ENCODE assay signal across 8 cellular contexts in the genomic region with DNA sequence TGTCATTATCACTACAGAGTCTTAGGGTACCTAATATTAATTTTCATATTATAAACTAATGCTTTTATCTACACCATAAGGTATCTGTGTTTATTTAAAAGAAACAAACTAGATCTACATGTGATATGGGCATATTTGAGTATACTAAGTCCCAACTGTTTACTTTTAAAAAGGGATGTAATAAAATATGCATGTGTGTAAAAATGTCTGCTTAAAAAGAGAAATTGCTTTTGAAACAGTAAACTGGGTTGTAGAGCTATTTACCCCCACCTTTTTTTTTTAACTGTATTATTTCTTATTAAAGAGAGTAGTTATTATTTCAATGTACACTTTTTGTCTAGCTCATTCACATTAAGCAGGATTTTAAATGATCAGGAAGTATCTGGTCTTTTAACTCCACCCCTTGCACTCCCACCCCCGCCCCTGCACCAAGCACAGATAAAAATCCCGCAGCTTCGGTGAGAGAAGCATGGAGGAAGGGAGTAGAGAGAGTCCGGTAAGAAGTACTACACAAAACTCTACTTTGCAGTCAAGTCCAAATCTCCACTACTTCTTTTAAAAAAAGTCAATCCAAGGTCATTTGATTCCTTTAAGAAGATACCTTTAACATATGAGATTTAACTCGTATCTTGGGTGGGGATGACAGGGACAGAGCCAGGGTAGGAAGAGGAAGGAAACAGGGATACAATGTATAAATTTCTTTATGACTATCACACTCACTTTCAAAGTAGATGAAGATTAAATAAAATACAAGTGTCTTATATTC.
DNase-seq lines count a peak whose midpoint lies in the region; ATAC-seq and TF ChIP-seq lines count a peak whose summit lies in the region.

No MANE protein-coding gene starts in this region.

- H3K79me2 ChIP-seq in MM.1S (ENCODE audit: low read length), result peaks cover 94% of the 10 kb centered on the region

- 1% methylated on average over 5 of the region's 5 CpGs for WGBS in aorta, 2 donors

- intact Hi-C loops in naive thymus-derived CD4-positive, alpha-beta T cell (cut with micrococcal nuclease), result loop anchor here (5.0 to 10.0 kb wide), 6 partner anchors 77 to 1363 kb away; a partner anchor contains a TSS
- intact Hi-C loops in aorta (cut with DNase I), result loop anchor here (5.0 to 10.0 kb wide), 3 partner anchors 50 to 202 kb away; a partner anchor contains a TSS

- CTCF ChIA-PET in naive thymus-derived CD4-positive, alpha-beta T cell (lab: Charles Lee), result interaction anchor here (0.6 to 1.0 kb wide), 2 partner anchors 9 to 193 kb away, joined by 3 to 5 read pairs; no protein-coding TSS in a partner anchor

- H3K4me2 ChIP-seq in MM.1S (ENCODE audit: low read depth, low read length), result peak overlapping the region; percentile 56

- H3K27me3 Mint-ChIP-seq in naive thymus-derived CD4-positive, alpha-beta T cell, result no peaks in the 10 kb centered on the region

- no peaks in the 10 kb centered on the region for H3K9me3 Mint-ChIP-seq in naive thymus-derived CD4-positive, alpha-beta T cell

- TF ChIP-seq CTCF in MM.1S (IDR thresholded peaks at IDR 0.05; ENCODE audit: low read length), result no peak
- TF ChIP-seq CTCF in WERI-Rb-1 (IDR thresholded peaks at IDR 0.05; ENCODE audit: low read depth, low read length), result no peak
- no peak for TF ChIP-seq CTCF in epithelial cell of esophagus (IDR thresholded peaks at IDR 0.05; ENCODE audit: insufficient read depth, low read depth, low read length, missing control alignments)

- peaks cover 28% of the 10 kb centered on the region for H3K4me1 ChIP-seq in MM.1S (ENCODE audit: low read length)
- peaks cover 27 to 36% of the 10 kb centered on the region in 2 donors for H3K4me1 ChIP-seq in naive thymus-derived CD4-positive, alpha-beta T cell (ENCODE audit: control insufficient read depth in 2 of 2, insufficient read depth in 2 of 2, low read length in 2 of 2)
- H3K4me1 ChIP-seq in aorta (ENCODE audit: control insufficient read depth in 1 of 2, insufficient read depth in 2 of 2, low read length in 2 of 2), result peaks cover 1 to 2% of the 10 kb centered on the region in 2 donors

- no peaks in the 10 kb centered on the region for H3K27me3 ChIP-seq in MM.1S (replicated peaks; ENCODE audit: insufficient read depth, low read length)
- H3K27me3 ChIP-seq in WERI-Rb-1 (ENCODE audit: insufficient read depth, low read depth, severe bottlenecking), result no peaks in the 10 kb centered on the region
- no peaks in the 10 kb centered on the region for H3K27me3 ChIP-seq in naive thymus-derived CD4-positive, alpha-beta T cell (ENCODE audit: control insufficient read depth in 2 of 2, insufficient read depth in 2 of 2, low read length in 2 of 2)
- no peaks in the 10 kb centered on the region for H3K27me3 ChIP-seq in aorta (ENCODE audit: control insufficient read depth in 1 of 2, insufficient read depth in 2 of 2, low read length in 1 of 2)

- peak; percentile 27 for DNase-seq in NCI-H2171 treated with DMSO at 0.1 percent for 48 hours (lab: John Stamatoyannopoulos, UW)
- no peak for DNase-seq in NCI-H2171 (lab: John Stamatoyannopoulos, UW)
- peak; percentile 51 for DNase-seq in MM.1S
- peak; percentile 48 for DNase-seq in WERI-Rb-1
- peak; percentile 68 for DNase-seq in epithelial cell of esophagus (ENCODE audit: low read depth)
- DNase-seq in naive thymus-derived CD4-positive, alpha-beta T cell, result peak in 2 of 9 donors; percentile 25 to 40
- no peak for DNase-seq in aorta

- peak overlapping the region; percentile 78 to 98 (median 92) for H3K27ac Mint-ChIP-seq in naive thymus-derived CD4-positive, alpha-beta T cell

- ATAC-seq in naive thymus-derived CD4-positive, alpha-beta T cell, result no peak
- ATAC-seq in aorta (ENCODE audit: low FRiP score) (no peak), HG03039 (IDR thresholded peaks at IDR 0.05; ENCODE audit: unreplicated experiment) (no peak)

- no peaks in the 10 kb centered on the region for H4K20me1 ChIP-seq in MM.1S (ENCODE audit: insufficient read depth, low read length)

- peaks cover 36% of the 10 kb centered on the region for H3F3A ChIP-seq in MM.1S (ENCODE audit: insufficient read depth, low read length)

- POLR2A ChIA-PET in naive thymus-derived CD4-positive, alpha-beta T cell (lab: Charles Lee), result interaction anchor here (0.9 to 1.4 kb wide), 3 partner anchors 37 to 157 kb away, joined by 3 to 7 read pairs (median 4); no protein-coding TSS in a partner anchor

- H3K36me3 Mint-ChIP-seq in naive thymus-derived CD4-positive, alpha-beta T cell, result peaks cover 0 to 23% (median 12%) of the 10 kb centered on the region in 5 donors

- H3K4me3 Mint-ChIP-seq in naive thymus-derived CD4-positive, alpha-beta T cell, result peak overlapping the region; percentile 90 to 99 (median 96)

- no peaks in the 10 kb centered on the region for H3K9me3 ChIP-seq in MM.1S (replicated peaks; ENCODE audit: insufficient read depth, low read length)
- no peaks in the 10 kb centered on the region for H3K9me3 ChIP-seq in WERI-Rb-1 (ENCODE audit: severe bottlenecking)
- no peaks in the 10 kb centered on the region for H3K9me3 ChIP-seq in naive thymus-derived CD4-positive, alpha-beta T cell (ENCODE audit: control insufficient read depth in 2 of 3, low read length in 3 of 3)
- no peaks in the 10 kb centered on the region for H3K9me3 ChIP-seq in aorta (ENCODE audit: control insufficient read depth, low read length)

- H3K27ac ChIP-seq in MM.1S (ENCODE audit: low read length) (peak overlapping the region; percentile 33; the same call in 1 of the 2 replicates), WERI-Rb-1 (peak overlapping the region; percentile 22; the same call in 1 of the 2 replicates), aorta (ENCODE audit: low read depth in 1 of 2, low read length in 2 of 2) (no peak overlapping the region)
- peak overlapping the region; percentile 91 for H3K27ac ChIP-seq in naive thymus-derived CD4-positive, alpha-beta T cell (ENCODE audit: low read depth, low read length)

- peak overlapping the region; percentile 86; the same call in 1 of the 2 replicates for H3K9ac ChIP-seq in MM.1S (ENCODE audit: low read length)

- peaks cover 24 to 54% (median 36%) of the 10 kb centered on the region in 7 donors for H3K4me1 Mint-ChIP-seq in naive thymus-derived CD4-positive, alpha-beta T cell

- H3K4me3 ChIP-seq in MM.1S (ENCODE audit: low read length) (peak overlapping the region; percentile 63), WERI-Rb-1 (ENCODE audit: low read depth, low read length) (peak overlapping the region; percentile 51), epithelial cell of esophagus (ENCODE audit: low read length) (peak overlapping the region; percentile 71), aorta (ENCODE audit: low read length in 2 of 2) (peak overlapping the region; percentile 61 to 96)
- H3K4me3 ChIP-seq in naive thymus-derived CD4-positive, alpha-beta T cell (ENCODE audit: low read length), result peak overlapping the region; percentile 85

- no peak overlapping the region for H2AFZ ChIP-seq in MM.1S (ENCODE audit: low read length)

- H3K36me3 ChIP-seq in MM.1S (replicated peaks; ENCODE audit: insufficient read depth, low read length), result no peaks in the 10 kb centered on the region; the same call in 1 of the 2 replicates
- peaks cover 19% of the 10 kb centered on the region for H3K36me3 ChIP-seq in WERI-Rb-1
- no peaks in the 10 kb centered on the region for H3K36me3 ChIP-seq in naive thymus-derived CD4-positive, alpha-beta T cell (ENCODE audit: control insufficient read depth in 2 of 3, insufficient read depth in 3 of 3, low read length in 3 of 3)
- no peaks in the 10 kb centered on the region for H3K36me3 ChIP-seq in aorta (ENCODE audit: control insufficient read depth in 1 of 2, insufficient read depth in 2 of 2, low read length in 1 of 2)

- no peaks in the 10 kb centered on the region for H3K9me2 ChIP-seq in MM.1S (replicated peaks; ENCODE audit: insufficient read depth, low read length)

Comparison
In these comparisons a context has a peak if more than half of its experiments do, and no peak if none do; other contexts are left out.
1. DNase-seq: peak in NCI-H2171 treated with DMSO at 0.1 percent for 48 hours (single experiment), MM.1S (single experiment), WERI-Rb-1 (single experiment) and epithelial cell of esophagus (single experiment); none in NCI-H2171 (single experiment) and aorta (0 of 2).
2. H3K27ac ChIP-seq: peak in MM.1S (single experiment), WERI-Rb-1 (single experiment) and naive thymus-derived CD4-positive, alpha-beta T cell (single experiment); none in aorta (0 of 2).
3. Peak in every context shown above with its lines, with median percentiles within 50 percentile points of each other: H3K4me3 ChIP-seq.